ENCODE assay signal across 12 cellular contexts in the genomic region with DNA sequence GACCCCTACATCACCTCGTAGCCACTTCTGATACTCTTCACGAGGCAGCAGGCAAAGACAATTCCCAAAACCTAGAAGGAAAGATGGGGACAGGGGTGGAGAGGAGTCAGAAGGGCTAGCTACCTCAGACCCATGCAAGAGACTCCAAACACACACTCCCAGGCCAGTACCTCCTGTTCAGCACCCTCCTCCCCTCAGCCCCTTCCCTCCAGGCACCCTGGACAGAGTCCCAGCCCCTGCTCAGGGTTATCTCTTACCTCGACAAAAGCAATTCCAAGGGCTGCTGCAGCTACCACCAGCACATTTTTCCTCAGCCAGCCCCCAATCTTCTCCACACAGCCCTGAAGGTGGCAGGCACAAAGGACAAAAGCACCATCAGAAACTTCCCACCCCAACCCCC. TPM values are rescaled to one million over a fixed set of nuclear protein-coding genes. Genes with fewer than 3 reads are reported as not detected.
DNase-seq lines count a peak whose midpoint lies in the region; ATAC-seq and TF ChIP-seq lines count a peak whose summit lies in the region.
"Had no signal": no experiment of that assay in that cellular context is flagged by ENCODE, and none has a peak within 500 bp of the region (broad histone marks: within the 10 kb centered on the region; RNA-seq: fewer than 3 reads in every experiment).

No MANE protein-coding gene starts in this region.

- no peaks in the 10 kb centered on the region for H3K27me3 Mint-ChIP-seq in activated T-helper 2 cell treated with anti-CD3 and anti-CD28 coated beads, Interferon-gamma antibody, Interleukin-2, Interleukin-4, amounts not matched to agents 10 μg/mL and 5 μg/mL and 100 μg/mL, durations not matched to agents 14 hours and 24 hours and 36 hours (ENCODE audit: low read depth)
- no peaks in the 10 kb centered on the region for H3K27me3 Mint-ChIP-seq in naive thymus-derived CD8-positive, alpha-beta T cell
- H3K27me3 Mint-ChIP-seq: memory B cell had no signal

- no peak overlapping the region for H3K27ac Mint-ChIP-seq in activated T-helper 2 cell treated with anti-CD3 and anti-CD28 coated beads, Interferon-gamma antibody, Interleukin-2, Interleukin-4, amounts not matched to agents 10 μg/mL and 5 μg/mL and 100 μg/mL, durations not matched to agents 14 hours and 24 hours and 36 hours
- H3K27ac Mint-ChIP-seq in naive thymus-derived CD8-positive, alpha-beta T cell, result peak overlapping the region in 7 of 10 donors; percentile 35 to 81 (median 62)
- H3K27ac Mint-ChIP-seq: memory B cell had no signal

- no peaks in the 10 kb centered on the region for H3K9me3 Mint-ChIP-seq in activated T-helper 2 cell treated with anti-CD3 and anti-CD28 coated beads, Interferon-gamma antibody, Interleukin-2, Interleukin-4, amounts not matched to agents 10 μg/mL and 5 μg/mL and 100 μg/mL, durations not matched to agents 14 hours and 24 hours and 36 hours
- no peaks in the 10 kb centered on the region for H3K9me3 Mint-ChIP-seq in naive thymus-derived CD8-positive, alpha-beta T cell
- H3K9me3 Mint-ChIP-seq: memory B cell had no signal

- CTCF ChIA-PET in AG04449 (lab: Yijun Ruan, JAX), result interaction anchor here (0.6 to 7.1 kb wide), 7 partner anchors 9 to 304 kb away, joined by 3 to 79 read pairs (median 3); a partner anchor contains a TSS

- no peak for DNase-seq in AG04449 (ENCODE audit: low read depth, low spot score)
- DNase-seq in activated T-helper 2 cell treated with anti-CD3 and anti-CD28 coated beads, Interferon-gamma antibody, Interleukin-2, Interleukin-4, amounts not matched to agents 10 μg/mL and 5 μg/mL and 100 μg/mL, durations not matched to agents 14 hours and 24 hours and 36 hours (ENCODE audit: low spot score), result no peak
- DNase-seq in naive thymus-derived CD8-positive, alpha-beta T cell, result no peak
- DNase-seq in cortex of kidney (lab: John Stamatoyannopoulos, UW), result no peak
- DNase-seq in middle frontal gyrus (ENCODE audit: extremely low spot score, low spot score), result no peak
- DNase-seq: activated CD4-positive, CD25-positive, alpha-beta regulatory T cell treated with anti-CD3 and anti-CD28 coated beads, Interleukin-2, amount 50 U/mL, for 72 hours; activated gamma-delta T cell treated with Interleukin-2 at 50 U/mL for 16 hours; AML-193; NCI-H524 treated with DMSO at 0.1 percent for 48 hours had no signal

- POLR2A ChIA-PET in AG04449 (lab: Yijun Ruan, JAX), result no interaction called here
- POLR2A ChIA-PET in naive thymus-derived CD8-positive, alpha-beta T cell (lab: Charles Lee), result interaction anchor here (1.2 to 2.9 kb wide), 2 partner anchors 9 to 12 kb away, joined by 4 to 22 read pairs; no protein-coding TSS in a partner anchor

- H3K4me3 ChIP-seq in AG04449 (ENCODE audit: low read depth, low read length), result peak overlapping the region; percentile 23

- H3K4me1 Mint-ChIP-seq in activated T-helper 2 cell treated with anti-CD3 and anti-CD28 coated beads, Interferon-gamma antibody, Interleukin-2, Interleukin-4, amounts not matched to agents 10 μg/mL and 5 μg/mL and 100 μg/mL, durations not matched to agents 14 hours and 24 hours and 36 hours (ENCODE audit: low read depth), result peaks cover 25% of the 10 kb centered on the region
- H3K4me1 Mint-ChIP-seq in naive thymus-derived CD8-positive, alpha-beta T cell, result peaks cover 27 to 51% (median 42%) of the 10 kb centered on the region in 4 donors

- H3K36me3 Mint-ChIP-seq in activated T-helper 2 cell treated with anti-CD3 and anti-CD28 coated beads, Interferon-gamma antibody, Interleukin-2, Interleukin-4, amounts not matched to agents 10 μg/mL and 5 μg/mL and 100 μg/mL, durations not matched to agents 14 hours and 24 hours and 36 hours (ENCODE audit: low read depth), result peaks cover 23% of the 10 kb centered on the region
- H3K36me3 Mint-ChIP-seq in naive thymus-derived CD8-positive, alpha-beta T cell, result peaks cover 0 to 13% (median 0%) of the 10 kb centered on the region in 3 donors
- H3K36me3 Mint-ChIP-seq: memory B cell had no signal

- ATAC-seq in naive thymus-derived CD8-positive, alpha-beta T cell, result no peak
- ATAC-seq in GM18505 (IDR thresholded peaks at IDR 0.05; ENCODE audit: unreplicated experiment), result no peak
- ATAC-seq: heart left ventricle had no signal

- H3K4me3 Mint-ChIP-seq in activated T-helper 2 cell treated with anti-CD3 and anti-CD28 coated beads, Interferon-gamma antibody, Interleukin-2, Interleukin-4, amounts not matched to agents 10 μg/mL and 5 μg/mL and 100 μg/mL, durations not matched to agents 14 hours and 24 hours and 36 hours (ENCODE audit: low read depth), result peak overlapping the region; percentile 50
- H3K4me3 Mint-ChIP-seq in naive thymus-derived CD8-positive, alpha-beta T cell, result no peak overlapping the region
- H3K4me3 Mint-ChIP-seq: memory B cell had no signal

- TF ChIP-seq POLR2A in GM18505 (IDR thresholded peaks at IDR 0.05; ENCODE audit: borderline replicate concordance, extremely low read depth, insufficient read depth, insufficient read length), result no peak

- intact Hi-C loops in activated T-helper 2 cell treated with anti-CD3 and anti-CD28 coated beads, Interferon-gamma antibody, Interleukin-2, Interleukin-4, amounts not matched to agents 10 μg/mL and 5 μg/mL and 100 μg/mL, durations not matched to agents 14 hours and 24 hours and 36 hours (cut with micrococcal nuclease), result no loop called here

- no peak for TF ChIP-seq CTCF in AG04449 (IDR thresholded peaks at IDR 0.05; ENCODE audit: insufficient read depth, low read length, missing control alignments)

RNA-seq across cellular contexts. Expression of a gene that starts 3.3 kb away (rescaled TPM):
- 230 and 236 TPM in 2 replicates for total RNA-seq in activated T-helper 2 cell treated with anti-CD3 and anti-CD28 coated beads, Interferon-gamma antibody, Interleukin-2, Interleukin-4, amounts not matched to agents 10 μg/mL and 5 μg/mL and 100 μg/mL, durations not matched to agents 14 hours and 24 hours and 36 hours
- 10 to 100 TPM; 41.0 to 46.5 TPM for total RNA-seq in naive thymus-derived CD8-positive, alpha-beta T cell
- polyA plus RNA-seq in naive thymus-derived CD8-positive, alpha-beta T cell, result 100 to 1,000 TPM; 119 to 412 (median 135) TPM

RNA-seq across cellular contexts. Expression of a gene that starts 5.4 kb away (rescaled TPM):
- 6.5 and 8.1 TPM in 2 replicates for total RNA-seq in activated T-helper 2 cell treated with anti-CD3 and anti-CD28 coated beads, Interferon-gamma antibody, Interleukin-2, Interleukin-4, amounts not matched to agents 10 μg/mL and 5 μg/mL and 100 μg/mL, durations not matched to agents 14 hours and 24 hours and 36 hours
- 10 to 100 TPM; 28.8 to 30.4 TPM for total RNA-seq in naive thymus-derived CD8-positive, alpha-beta T cell
- 1 to 10 TPM in 2 of 3 donors, not detected in 1; 1.0 to 1.4 TPM for polyA plus RNA-seq in naive thymus-derived CD8-positive, alpha-beta T cell

RNA-seq across cellular contexts. Expression of a gene that starts 9.7 kb away (rescaled TPM):
- total RNA-seq in activated T-helper 2 cell treated with anti-CD3 and anti-CD28 coated beads, Interferon-gamma antibody, Interleukin-2, Interleukin-4, amounts not matched to agents 10 μg/mL and 5 μg/mL and 100 μg/mL, durations not matched to agents 14 hours and 24 hours and 36 hours, result 72.3 and 73.9 TPM in 2 replicates
- total RNA-seq in naive thymus-derived CD8-positive, alpha-beta T cell, result 10 to 100 TPM; 62.9 to 65.7 TPM
- polyA plus RNA-seq in naive thymus-derived CD8-positive, alpha-beta T cell, result 100 to 1,000 TPM in 2 of 3 donors, 10 to 100 TPM in 1; 84.3 to 133 (median 117) TPM

RNA-seq across cellular contexts. Expression of a gene that starts 17.4 kb away (rescaled TPM):
- total RNA-seq in activated T-helper 2 cell treated with anti-CD3 and anti-CD28 coated beads, Interferon-gamma antibody, Interleukin-2, Interleukin-4, amounts not matched to agents 10 μg/mL and 5 μg/mL and 100 μg/mL, durations not matched to agents 14 hours and 24 hours and 36 hours, result 15.3 and 15.4 TPM in 2 replicates
- 1 to 10 TPM; 5.8 to 7.7 TPM for total RNA-seq in naive thymus-derived CD8-positive, alpha-beta T cell
- 1 to 10 TPM in 1 of 3 donors, under 1 TPM in 2; 0.82 to 1.5 (median 0.99) TPM for polyA plus RNA-seq in naive thymus-derived CD8-positive, alpha-beta T cell

RNA-seq across cellular contexts. Expression of a gene that starts 17.9 kb away (rescaled TPM):
- 0.94 and 1.9 TPM in 2 replicates for total RNA-seq in activated T-helper 2 cell treated with anti-CD3 and anti-CD28 coated beads, Interferon-gamma antibody, Interleukin-2, Interleukin-4, amounts not matched to agents 10 μg/mL and 5 μg/mL and 100 μg/mL, durations not matched to agents 14 hours and 24 hours and 36 hours
- 1 to 10 TPM; 5.2 to 7.0 TPM for total RNA-seq in naive thymus-derived CD8-positive, alpha-beta T cell
- polyA plus RNA-seq in naive thymus-derived CD8-positive, alpha-beta T cell, result 1 to 10 TPM in 2 of 3 donors, not detected in 1; 1.5 to 1.7 TPM
